In genomic region chr7:87345166-87345927, GRCh38 we compare ENCODE assay signal across 8 cellular contexts. TPM values are rescaled to one million over a fixed set of nuclear protein-coding genes. Genes with fewer than 3 reads are reported as not detected.
A peak's percentile ranks its signal among the peaks of the same experiment; 100 is the strongest.
DNase-seq lines count a peak whose midpoint lies in the region; ATAC-seq and TF ChIP-seq lines count a peak whose summit lies in the region.

Gene CROT, plus strand, starts transcription at chr7:87345664. Its CDS starts 3,405 bp downstream, at chr7:87349069.

- H3K36me3 ChIP-seq in liver (ENCODE audit: control insufficient read depth in 4 of 4, insufficient read depth in 3 of 4, low read depth in 1 of 4, low read length in 3 of 4) = peaks cover under 1 to 15% (median 3%) of the 10 kb centered on the region in 4 donors

- H3K27ac ChIP-seq in C4-2B = peak within 1 kb of the TSS; percentile 81
- peak within 1 kb of the TSS; percentile 55 to 70 for H3K27ac ChIP-seq in liver (ENCODE audit: low read depth in 1 of 2, low read length in 2 of 2)

- ATAC-seq in GM19351 (IDR thresholded peaks at IDR 0.05; ENCODE audit: unreplicated experiment) (peak; percentile 96), HG03521 (IDR thresholded peaks at IDR 0.05; ENCODE audit: unreplicated experiment) (peak; percentile 99)

- peak in 1 of 2 donors; percentile 43 for TF ChIP-seq RAD21 in liver (IDR thresholded peaks at IDR 0.05)

- peak; percentile 98 for DNase-seq in NCI-H69 (lab: John Stamatoyannopoulos, UW)
- peak; percentile 91 for DNase-seq in activated CD4-positive, alpha-beta T cell treated with anti-CD3 and anti-CD28 coated beads, Interleukin-2, amount 50 U/mL, for 4 hours
- DNase-seq in dermis microvascular lymphatic vessel endothelial cell (ENCODE audit: low read depth in 2 of 2) = peak; percentile 73 to 95
- peak; percentile 95 for DNase-seq in stimulated activated CD4-positive, alpha-beta T cell treated with anti-CD3 and anti-CD28 coated beads, Interleukin-4, amount 100 ng/mL, for 1 hour

- H3K4me1 ChIP-seq in liver (ENCODE audit: control insufficient read depth in 4 of 4, insufficient read depth in 4 of 4, low read length in 3 of 4) = peaks cover 1 to 43% (median 37%) of the 10 kb centered on the region in 4 donors

- H3K4me3 ChIP-seq in liver (ENCODE audit: low read depth in 1 of 3, low read length in 3 of 3) = peak within 1 kb of the TSS; percentile 73 to 88 (median 86)

- WGBS in liver = under 1% methylated on average over 53 of the region's 53 CpGs

- H3K9ac ChIP-seq in liver (ENCODE audit: low read depth in 1 of 2, low read length in 2 of 2) = peak within 1 kb of the TSS; percentile 36 to 73

- H3K27me3 ChIP-seq in liver (ENCODE audit: control insufficient read depth in 4 of 4, insufficient read depth in 4 of 4, low read length in 3 of 4) = no peaks in the 10 kb centered on the region

- no peaks in the 10 kb centered on the region for H3K9me3 ChIP-seq in liver (ENCODE audit: control insufficient read depth in 4 of 4, low read length in 3 of 4)

- TF ChIP-seq CTCF in C4-2B (conservative IDR thresholded peaks at IDR 0.05) (no peak), liver (IDR thresholded peaks at IDR 0.05; ENCODE audit: low read depth, low read length, missing input control) (peak; percentile 3)

TF ChIP-seq in liver, 16 proteins besides CTCF, POLR2A, EP300 and RAD21:
- TF ChIP-seq GABPA (IDR thresholded peaks at IDR 0.05 in 1 of 2, conservative IDR thresholded peaks at IDR 0.05 in 1 of 2) (peak in 1 of 2 donors; percentile 59), YY1 (IDR thresholded peaks at IDR 0.05) (peak; percentile 62), ZBTB33 (IDR thresholded peaks at IDR 0.05) (no peak), FOXA1 (IDR thresholded peaks at IDR 0.05) (no peak), RXRA (IDR thresholded peaks at IDR 0.05) (peak in 1 of 2 donors; percentile 14), TAF1 (conservative IDR thresholded peaks at IDR 0.05) (peak; percentile 82), EGR1 (IDR thresholded peaks at IDR 0.05; ENCODE audit: low read depth in 2 of 2) (peak in 1 of 2 donors; percentile 6), MAX (IDR thresholded peaks at IDR 0.05) (no peak), HNF4A (conservative IDR thresholded peaks at IDR 0.05) (peak; percentile 21 to 36), SP1 (IDR thresholded peaks at IDR 0.05) (peak; percentile 83)

RNA-seq across cellular contexts. Expression of gene CROT, which starts in this region (rescaled TPM):
- 2.9 and 3.5 TPM in 2 replicates for total RNA-seq in dermis microvascular lymphatic vessel endothelial cell
- 10 to 100 TPM; 42.5 to 45.1 TPM for total RNA-seq in liver
- polyA plus RNA-seq in liver = 10 to 100 TPM; 10.6 to 23.4 TPM

Comparison
In these comparisons a context has a peak if more than half of its experiments do, and no peak if none do; other contexts are left out.
1. Peak in every context shown above with its lines: DNase-seq, ATAC-seq, H3K4me3 ChIP-seq and H3K27ac ChIP-seq.